ENCODE assay signal across 1 cellular context in genomic region chr6:33428219-33428890, GRCh38.
TF ChIP-seq lines count a peak whose summit lies in the region.

No MANE protein-coding gene starts in this region.

TF ChIP-seq in HepG2, 621 proteins besides CTCF, POLR2A, EP300 and RAD21 (continued from another document and continues in another):
- TF ChIP-seq HOMEZ (CRISPR knock-in tag; IDR thresholded peaks at IDR 0.05; ENCODE audit: low read depth) (no peak), ZNF501 (CRISPR knock-in tag; IDR thresholded peaks at IDR 0.05) (peak; percentile 66; the same call in 1 of the 2 replicates), HNRNPLL (IDR thresholded peaks at IDR 0.05; ENCODE audit: low read depth, low read length, poor library complexity, severe bottlenecking) (no peak), SNAPC4 (CRISPR knock-in tag; IDR thresholded peaks at IDR 0.05) (no peak), REL (CRISPR knock-in tag; conservative IDR thresholded peaks at IDR 0.05) (no peak), PHF21A (CRISPR knock-in tag; IDR thresholded peaks at IDR 0.05) (peak; percentile 25; the same call in 1 of the 2 replicates), TGIF2 (CRISPR knock-in tag; IDR thresholded peaks at IDR 0.05) (no peak), NR2F6 (IDR thresholded peaks at IDR 0.05) (peak; percentile 83), NR2F6 (CRISPR knock-in tag; IDR thresholded peaks at IDR 0.05) (peak; percentile 84; the same call in 1 of the 2 replicates), ZSCAN5A (CRISPR knock-in tag; IDR thresholded peaks at IDR 0.05; ENCODE audit: borderline replicate concordance) (no peak), MEF2D (CRISPR knock-in tag; IDR thresholded peaks at IDR 0.05) (no peak), KDM2A (CRISPR knock-in tag; IDR thresholded peaks at IDR 0.05; ENCODE audit: borderline replicate concordance, low read depth) (0 out of 2 replicates have a peak, but pooled peaks have one; percentile 25), NR2F2 (IDR thresholded peaks at IDR 0.05; ENCODE audit: borderline replicate concordance, low read depth) (peak; percentile 63; the same call in 1 of the 2 replicates), ATF7 (IDR thresholded peaks at IDR 0.05) (no peak), ATF7 (CRISPR knock-in tag; IDR thresholded peaks at IDR 0.05) (no peak), HOXA7 (CRISPR knock-in tag; IDR thresholded peaks at IDR 0.05) (no peak), MEIS2 (CRISPR knock-in tag; IDR thresholded peaks at IDR 0.05) (no peak), REPIN1 (CRISPR knock-in tag; IDR thresholded peaks at IDR 0.05; ENCODE audit: borderline replicate concordance, low read depth) (no peak), ZNF615 (CRISPR knock-in tag; IDR thresholded peaks at IDR 0.05; ENCODE audit: borderline replicate concordance) (no peak), ZNF616 (CRISPR knock-in tag; IDR thresholded peaks at IDR 0.05; ENCODE audit: low read depth) (no peak), RELA (CRISPR knock-in tag; IDR thresholded peaks at IDR 0.05) (no peak), ZNF407 (CRISPR knock-in tag; IDR thresholded peaks at IDR 0.05; ENCODE audit: not compliant biosample characterization) (no peak), DRAP1 (CRISPR knock-in tag; IDR thresholded peaks at IDR 0.05) (no peak), TFE3 (CRISPR knock-in tag; IDR thresholded peaks at IDR 0.05) (peak; percentile 51; the same call in 1 of the 2 replicates), ZFP90 (CRISPR knock-in tag; IDR thresholded peaks at IDR 0.05; ENCODE audit: borderline replicate concordance) (0 out of 2 replicates have a peak, but pooled peaks have one; percentile 32), HOXA3 (CRISPR knock-in tag; IDR thresholded peaks at IDR 0.05) (peak; percentile 66; the same call in 1 of the 2 replicates), KDM6A (CRISPR knock-in tag; IDR thresholded peaks at IDR 0.05; ENCODE audit: low read depth) (no peak), TCF7L2 (IDR thresholded peaks at IDR 0.05; ENCODE audit: low read depth, low read length) (no peak), MLXIP (CRISPR knock-in tag; IDR thresholded peaks at IDR 0.05; ENCODE audit: borderline replicate concordance) (no peak), ZBTB43 (CRISPR knock-in tag; conservative IDR thresholded peaks at IDR 0.05) (0 out of 2 replicates have a peak, but pooled peaks have one; percentile 67), ZNF614 (CRISPR knock-in tag; IDR thresholded peaks at IDR 0.05; ENCODE audit: borderline replicate concordance) (peak; percentile 26; the same call in 1 of the 2 replicates), BRD4 (CRISPR knock-in tag; IDR thresholded peaks at IDR 0.05) (no peak), TBX3 (IDR thresholded peaks at IDR 0.05; ENCODE audit: borderline replicate concordance) (peak; percentile 51; the same call in 1 of the 2 replicates), FOSL2 (CRISPR knock-in tag; IDR thresholded peaks at IDR 0.05) (no peak)
